In the genomic region with DNA sequence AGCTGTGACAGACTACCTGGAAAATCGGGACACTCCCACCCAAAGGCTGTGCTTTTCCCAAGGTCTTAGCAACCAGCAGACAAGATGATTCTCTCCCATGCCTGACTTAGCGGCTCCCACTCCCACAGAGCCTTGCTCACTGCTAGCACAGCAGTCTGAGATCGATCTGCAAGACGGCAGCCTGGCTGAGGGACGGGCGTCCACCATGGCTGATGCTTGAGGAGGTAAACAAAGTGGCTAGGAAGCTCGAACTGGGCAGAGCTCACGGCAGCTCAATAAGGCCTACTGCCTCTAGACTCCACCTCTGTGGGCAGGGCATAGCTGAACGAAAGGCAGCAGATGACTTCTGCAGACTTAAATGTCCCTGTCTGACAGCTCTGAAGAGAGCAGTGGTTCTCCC, we compare ENCODE assay signal across 7 cellular contexts.
"Had no signal": no experiment of that assay in that cellular context is flagged by ENCODE, and none has a peak within 500 bp of the region (broad histone marks: within the 10 kb centered on the region; RNA-seq: fewer than 3 reads in every experiment).

No MANE protein-coding gene starts in this region.

- H3K9ac ChIP-seq: KMS-11 had no signal

- H3K4me2 ChIP-seq: KMS-11 had no signal

- H3K4me3 ChIP-seq: K562 had no signal

- ATAC-seq: HepG2, K562 had no signal

- DNase-seq: IMR-90, KBM-7, KG1 had no signal

- H3K27ac ChIP-seq: HL-60, KMS-11 had no signal
